In the genomic region with DNA sequence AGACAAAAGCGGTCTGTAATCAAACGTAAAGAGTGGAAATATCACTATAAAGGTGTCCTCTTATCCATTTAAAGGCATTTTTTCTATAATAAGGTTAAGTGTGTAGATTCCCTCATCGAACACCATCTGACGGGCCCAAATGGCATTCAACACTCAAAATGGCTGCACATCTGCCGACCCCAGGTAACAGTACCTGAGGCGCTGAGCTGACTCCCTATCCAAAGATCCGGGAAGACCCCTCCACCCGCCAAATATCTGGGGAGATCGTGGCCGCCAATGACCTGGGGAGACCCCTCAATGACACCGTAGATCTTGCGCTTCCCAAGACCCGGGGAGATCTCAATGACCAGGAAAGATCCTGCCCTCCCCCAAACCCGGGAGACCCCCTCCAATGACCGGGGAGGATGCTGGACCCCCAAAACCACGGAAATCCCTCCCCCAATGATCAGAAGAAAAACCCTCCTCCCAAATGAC, we compare ENCODE assay signal across 1 cellular context.
TF ChIP-seq lines count a peak whose summit lies in the region.

No MANE protein-coding gene starts in this region.

TF ChIP-seq in HepG2, 621 proteins besides CTCF, POLR2A, EP300 and RAD21 (continued from another document and continues in another):
- TF ChIP-seq, protein P1, sequence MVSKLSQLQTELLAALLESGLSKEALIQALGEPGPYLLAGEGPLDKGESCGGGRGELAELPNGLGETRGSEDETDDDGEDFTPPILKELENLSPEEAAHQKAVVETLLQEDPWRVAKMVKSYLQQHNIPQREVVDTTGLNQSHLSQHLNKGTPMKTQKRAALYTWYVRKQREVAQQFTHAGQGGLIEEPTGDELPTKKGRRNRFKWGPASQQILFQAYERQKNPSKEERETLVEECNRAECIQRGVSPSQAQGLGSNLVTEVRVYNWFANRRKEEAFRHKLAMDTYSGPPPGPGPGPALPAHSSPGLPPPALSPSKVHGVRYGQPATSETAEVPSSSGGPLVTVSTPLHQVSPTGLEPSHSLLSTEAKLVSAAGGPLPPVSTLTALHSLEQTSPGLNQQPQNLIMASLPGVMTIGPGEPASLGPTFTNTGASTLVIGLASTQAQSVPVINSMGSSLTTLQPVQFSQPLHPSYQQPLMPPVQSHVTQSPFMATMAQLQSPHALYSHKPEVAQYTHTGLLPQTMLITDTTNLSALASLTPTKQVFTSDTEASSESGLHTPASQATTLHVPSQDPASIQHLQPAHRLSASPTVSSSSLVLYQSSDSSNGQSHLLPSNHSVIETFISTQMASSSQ (IDR thresholded peaks at IDR 0.05; ENCODE audit: low read depth) = no peak
- TF ChIP-seq, protein P1 (CRISPR knock-in tag; IDR thresholded peaks at IDR 0.05; ENCODE audit: borderline replicate concordance) = no peak
- TF ChIP-seq TOE1 (CRISPR knock-in tag; IDR thresholded peaks at IDR 0.05) (no peak), REPIN1 (CRISPR knock-in tag; IDR thresholded peaks at IDR 0.05; ENCODE audit: borderline replicate concordance, low read depth) (no peak), ZNF607 (CRISPR knock-in tag; IDR thresholded peaks at IDR 0.05; ENCODE audit: borderline replicate concordance) (no peak), NR2F1 (CRISPR knock-in tag; IDR thresholded peaks at IDR 0.05) (no peak), SNAI1 (CRISPR knock-in tag; IDR thresholded peaks at IDR 0.05; ENCODE audit: borderline replicate concordance) (0 out of 2 replicates have a peak, but pooled peaks have one; percentile 28), ISL2 (CRISPR knock-in tag; IDR thresholded peaks at IDR 0.05) (no peak), ZNF264 (CRISPR knock-in tag; IDR thresholded peaks at IDR 0.05) (no peak), ZFP36L2 (CRISPR knock-in tag; IDR thresholded peaks at IDR 0.05) (no peak), TMF1 (CRISPR knock-in tag; IDR thresholded peaks at IDR 0.05; ENCODE audit: low read depth) (no peak), AGO1 (IDR thresholded peaks at IDR 0.05; ENCODE audit: low read depth, low read length, poor library complexity, severe bottlenecking) (no peak), NFKBIZ (CRISPR knock-in tag; IDR thresholded peaks at IDR 0.05) (no peak), SMAD9 (CRISPR knock-in tag; IDR thresholded peaks at IDR 0.05) (no peak), NFATC3 (CRISPR knock-in tag; IDR thresholded peaks at IDR 0.05) (no peak), MBNL3 (CRISPR knock-in tag; conservative IDR thresholded peaks at IDR 0.05) (no peak), NAIF1 (CRISPR knock-in tag; IDR thresholded peaks at IDR 0.05; ENCODE audit: borderline replicate concordance) (peak; percentile 23; the same call in 1 of the 2 replicates), ZNF557 (CRISPR knock-in tag; IDR thresholded peaks at IDR 0.05) (no peak), TP53 (CRISPR knock-in tag; conservative IDR thresholded peaks at IDR 0.05) (no peak), ZNF879 (CRISPR knock-in tag; IDR thresholded peaks at IDR 0.05) (peak; percentile 48; the same call in 1 of the 2 replicates), GTF3A (CRISPR knock-in tag; conservative IDR thresholded peaks at IDR 0.05) (no peak), ARHGAP35 (CRISPR knock-in tag; IDR thresholded peaks at IDR 0.05; ENCODE audit: borderline replicate concordance) (no peak), NR3C1 (CRISPR knock-in tag; IDR thresholded peaks at IDR 0.05) (no peak)
- TF ChIP-seq, protein P2, sequence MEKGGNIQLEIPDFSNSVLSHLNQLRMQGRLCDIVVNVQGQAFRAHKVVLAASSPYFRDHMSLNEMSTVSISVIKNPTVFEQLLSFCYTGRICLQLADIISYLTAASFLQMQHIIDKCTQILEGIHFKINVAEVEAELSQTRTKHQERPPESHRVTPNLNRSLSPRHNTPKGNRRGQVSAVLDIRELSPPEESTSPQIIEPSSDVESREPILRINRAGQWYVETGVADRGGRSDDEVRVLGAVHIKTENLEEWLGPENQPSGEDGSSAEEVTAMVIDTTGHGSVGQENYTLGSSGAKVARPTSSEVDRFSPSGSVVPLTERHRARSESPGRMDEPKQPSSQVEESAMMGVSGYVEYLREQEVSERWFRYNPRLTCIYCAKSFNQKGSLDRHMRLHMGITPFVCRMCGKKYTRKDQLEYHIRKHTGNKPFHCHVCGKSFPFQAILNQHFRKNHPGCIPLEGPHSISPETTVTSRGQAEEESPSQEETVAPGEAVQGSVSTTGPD (CRISPR knock-in tag; IDR thresholded peaks at IDR 0.05) = no peak
- TF ChIP-seq, protein P3, sequence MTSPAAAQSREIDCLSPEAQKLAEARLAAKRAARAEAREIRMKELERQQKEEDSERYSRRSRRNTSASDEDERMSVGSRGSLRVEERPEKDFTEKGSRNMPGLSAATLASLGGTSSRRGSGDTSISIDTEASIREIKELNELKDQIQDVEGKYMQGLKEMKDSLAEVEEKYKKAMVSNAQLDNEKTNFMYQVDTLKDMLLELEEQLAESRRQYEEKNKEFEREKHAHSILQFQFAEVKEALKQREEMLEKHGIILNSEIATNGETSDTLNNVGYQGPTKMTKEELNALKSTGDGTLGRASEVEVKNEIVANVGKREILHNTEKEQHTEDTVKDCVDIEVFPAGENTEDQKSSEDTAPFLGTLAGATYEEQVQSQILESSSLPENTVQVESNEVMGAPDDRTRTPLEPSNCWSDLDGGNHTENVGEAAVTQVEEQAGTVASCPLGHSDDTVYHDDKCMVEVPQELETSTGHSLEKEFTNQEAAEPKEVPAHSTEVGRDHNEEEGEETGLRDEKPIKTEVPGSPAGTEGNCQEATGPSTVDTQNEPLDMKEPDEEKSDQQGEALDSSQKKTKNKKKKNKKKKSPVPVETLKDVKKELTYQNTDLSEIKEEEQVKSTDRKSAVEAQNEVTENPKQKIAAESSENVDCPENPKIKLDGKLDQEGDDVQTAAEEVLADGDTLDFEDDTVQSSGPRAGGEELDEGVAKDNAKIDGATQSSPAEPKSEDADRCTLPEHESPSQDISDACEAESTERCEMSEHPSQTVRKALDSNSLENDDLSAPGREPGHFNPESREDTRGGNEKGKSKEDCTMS (CRISPR knock-in tag; conservative IDR thresholded peaks at IDR 0.05) = no peak
- TF ChIP-seq, protein P4, sequence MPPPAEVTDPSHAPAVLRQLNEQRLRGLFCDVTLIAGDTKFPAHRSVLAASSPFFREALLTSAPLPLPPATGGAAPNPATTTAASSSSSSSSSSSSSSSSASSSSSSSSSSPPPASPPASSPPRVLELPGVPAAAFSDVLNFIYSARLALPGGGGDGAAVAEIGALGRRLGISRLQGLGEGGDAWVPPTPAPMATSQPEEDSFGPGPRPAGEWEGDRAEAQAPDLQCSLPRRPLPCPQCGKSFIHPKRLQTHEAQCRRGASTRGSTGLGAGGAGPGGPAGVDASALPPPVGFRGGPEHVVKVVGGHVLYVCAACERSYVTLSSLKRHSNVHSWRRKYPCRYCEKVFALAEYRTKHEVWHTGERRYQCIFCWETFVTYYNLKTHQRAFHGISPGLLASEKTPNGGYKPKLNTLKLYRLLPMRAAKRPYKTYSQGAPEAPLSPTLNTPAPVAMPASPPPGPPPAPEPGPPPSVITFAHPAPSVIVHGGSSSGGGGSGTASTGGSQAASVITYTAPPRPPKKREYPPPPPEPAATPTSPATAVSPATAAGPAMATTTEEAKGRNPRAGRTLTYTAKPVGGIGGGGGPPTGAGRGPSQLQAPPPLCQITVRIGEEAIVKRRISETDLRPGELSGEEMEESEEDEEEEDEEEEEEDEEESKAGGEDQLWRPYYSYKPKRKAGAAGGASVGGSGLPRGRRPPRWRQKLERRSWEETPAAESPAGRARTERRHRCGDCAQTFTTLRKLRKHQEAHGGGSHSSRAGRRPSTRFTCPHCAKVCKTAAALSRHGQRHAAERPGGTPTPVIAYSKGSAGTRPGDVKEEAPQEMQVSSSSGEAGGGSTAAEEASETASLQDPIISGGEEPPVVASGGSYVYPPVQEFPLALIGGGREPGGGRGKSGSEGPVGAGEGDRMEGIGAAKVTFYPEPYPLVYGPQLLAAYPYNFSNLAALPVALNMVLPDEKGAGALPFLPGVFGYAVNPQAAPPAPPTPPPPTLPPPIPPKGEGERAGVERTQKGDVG (CRISPR knock-in tag; IDR thresholded peaks at IDR 0.05; ENCODE audit: borderline replicate concordance) = no peak
- TF ChIP-seq, protein P5, sequence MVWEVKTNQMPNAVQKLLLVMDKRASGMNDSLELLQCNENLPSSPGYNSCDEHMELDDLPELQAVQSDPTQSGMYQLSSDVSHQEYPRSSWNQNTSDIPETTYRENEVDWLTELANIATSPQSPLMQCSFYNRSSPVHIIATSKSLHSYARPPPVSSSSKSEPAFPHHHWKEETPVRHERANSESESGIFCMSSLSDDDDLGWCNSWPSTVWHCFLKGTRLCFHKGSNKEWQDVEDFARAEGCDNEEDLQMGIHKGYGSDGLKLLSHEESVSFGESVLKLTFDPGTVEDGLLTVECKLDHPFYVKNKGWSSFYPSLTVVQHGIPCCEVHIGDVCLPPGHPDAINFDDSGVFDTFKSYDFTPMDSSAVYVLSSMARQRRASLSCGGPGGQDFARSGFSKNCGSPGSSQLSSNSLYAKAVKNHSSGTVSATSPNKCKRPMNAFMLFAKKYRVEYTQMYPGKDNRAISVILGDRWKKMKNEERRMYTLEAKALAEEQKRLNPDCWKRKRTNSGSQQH (CRISPR knock-in tag; IDR thresholded peaks at IDR 0.05; ENCODE audit: low read depth) = 0 out of 2 replicates have a peak, but pooled peaks have one; percentile 44
- TF ChIP-seq, protein P6, sequence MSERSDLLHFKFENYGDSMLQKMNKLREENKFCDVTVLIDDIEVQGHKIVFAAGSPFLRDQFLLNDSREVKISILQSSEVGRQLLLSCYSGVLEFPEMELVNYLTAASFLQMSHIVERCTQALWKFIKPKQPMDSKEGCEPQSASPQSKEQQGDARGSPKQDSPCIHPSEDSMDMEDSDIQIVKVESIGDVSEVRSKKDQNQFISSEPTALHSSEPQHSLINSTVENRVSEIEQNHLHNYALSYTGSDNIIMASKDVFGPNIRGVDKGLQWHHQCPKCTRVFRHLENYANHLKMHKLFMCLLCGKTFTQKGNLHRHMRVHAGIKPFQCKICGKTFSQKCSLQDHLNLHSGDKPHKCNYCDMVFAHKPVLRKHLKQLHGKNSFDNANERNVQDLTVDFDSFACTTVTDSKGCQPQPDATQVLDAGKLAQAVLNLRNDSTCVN (CRISPR knock-in tag; IDR thresholded peaks at IDR 0.05; ENCODE audit: borderline replicate concordance) = no peak
- TF ChIP-seq, protein P7, sequence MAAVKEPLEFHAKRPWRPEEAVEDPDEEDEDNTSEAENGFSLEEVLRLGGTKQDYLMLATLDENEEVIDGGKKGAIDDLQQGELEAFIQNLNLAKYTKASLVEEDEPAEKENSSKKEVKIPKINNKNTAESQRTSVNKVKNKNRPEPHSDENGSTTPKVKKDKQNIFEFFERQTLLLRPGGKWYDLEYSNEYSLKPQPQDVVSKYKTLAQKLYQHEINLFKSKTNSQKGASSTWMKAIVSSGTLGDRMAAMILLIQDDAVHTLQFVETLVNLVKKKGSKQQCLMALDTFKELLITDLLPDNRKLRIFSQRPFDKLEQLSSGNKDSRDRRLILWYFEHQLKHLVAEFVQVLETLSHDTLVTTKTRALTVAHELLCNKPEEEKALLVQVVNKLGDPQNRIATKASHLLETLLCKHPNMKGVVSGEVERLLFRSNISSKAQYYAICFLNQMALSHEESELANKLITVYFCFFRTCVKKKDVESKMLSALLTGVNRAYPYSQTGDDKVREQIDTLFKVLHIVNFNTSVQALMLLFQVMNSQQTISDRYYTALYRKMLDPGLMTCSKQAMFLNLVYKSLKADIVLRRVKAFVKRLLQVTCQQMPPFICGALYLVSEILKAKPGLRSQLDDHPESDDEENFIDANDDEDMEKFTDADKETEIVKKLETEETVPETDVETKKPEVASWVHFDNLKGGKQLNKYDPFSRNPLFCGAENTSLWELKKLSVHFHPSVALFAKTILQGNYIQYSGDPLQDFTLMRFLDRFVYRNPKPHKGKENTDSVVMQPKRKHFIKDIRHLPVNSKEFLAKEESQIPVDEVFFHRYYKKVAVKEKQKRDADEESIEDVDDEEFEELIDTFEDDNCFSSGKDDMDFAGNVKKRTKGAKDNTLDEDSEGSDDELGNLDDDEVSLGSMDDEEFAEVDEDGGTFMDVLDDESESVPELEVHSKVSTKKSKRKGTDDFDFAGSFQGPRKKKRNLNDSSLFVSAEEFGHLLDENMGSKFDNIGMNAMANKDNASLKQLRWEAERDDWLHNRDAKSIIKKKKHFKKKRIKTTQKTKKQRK (IDR thresholded peaks at IDR 0.05; ENCODE audit: low read length) = no peak
- TF ChIP-seq, protein P8, sequence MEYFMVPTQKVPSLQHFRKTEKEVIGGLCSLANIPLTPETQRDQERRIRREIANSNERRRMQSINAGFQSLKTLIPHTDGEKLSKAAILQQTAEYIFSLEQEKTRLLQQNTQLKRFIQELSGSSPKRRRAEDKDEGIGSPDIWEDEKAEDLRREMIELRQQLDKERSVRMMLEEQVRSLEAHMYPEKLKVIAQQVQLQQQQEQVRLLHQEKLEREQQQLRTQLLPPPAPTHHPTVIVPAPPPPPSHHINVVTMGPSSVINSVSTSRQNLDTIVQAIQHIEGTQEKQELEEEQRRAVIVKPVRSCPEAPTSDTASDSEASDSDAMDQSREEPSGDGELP (IDR thresholded peaks at IDR 0.05; ENCODE audit: borderline replicate concordance, low read depth) = no peak
- TF ChIP-seq, protein P9, sequence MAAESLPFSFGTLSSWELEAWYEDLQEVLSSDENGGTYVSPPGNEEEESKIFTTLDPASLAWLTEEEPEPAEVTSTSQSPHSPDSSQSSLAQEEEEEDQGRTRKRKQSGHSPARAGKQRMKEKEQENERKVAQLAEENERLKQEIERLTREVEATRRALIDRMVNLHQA (CRISPR knock-in tag; IDR thresholded peaks at IDR 0.05) = no peak
- TF ChIP-seq, protein P10, sequence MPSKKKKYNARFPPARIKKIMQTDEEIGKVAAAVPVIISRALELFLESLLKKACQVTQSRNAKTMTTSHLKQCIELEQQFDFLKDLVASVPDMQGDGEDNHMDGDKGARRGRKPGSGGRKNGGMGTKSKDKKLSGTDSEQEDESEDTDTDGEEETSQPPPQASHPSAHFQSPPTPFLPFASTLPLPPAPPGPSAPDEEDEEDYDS (CRISPR knock-in tag; IDR thresholded peaks at IDR 0.05) = no peak
- TF ChIP-seq, protein P11, sequence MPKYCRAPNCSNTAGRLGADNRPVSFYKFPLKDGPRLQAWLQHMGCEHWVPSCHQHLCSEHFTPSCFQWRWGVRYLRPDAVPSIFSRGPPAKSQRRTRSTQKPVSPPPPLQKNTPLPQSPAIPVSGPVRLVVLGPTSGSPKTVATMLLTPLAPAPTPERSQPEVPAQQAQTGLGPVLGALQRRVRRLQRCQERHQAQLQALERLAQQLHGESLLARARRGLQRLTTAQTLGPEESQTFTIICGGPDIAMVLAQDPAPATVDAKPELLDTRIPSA (CRISPR knock-in tag; IDR thresholded peaks at IDR 0.05; ENCODE audit: borderline replicate concordance) = no peak
